ENCODE assay signal across 15 cellular contexts in the genomic region with DNA sequence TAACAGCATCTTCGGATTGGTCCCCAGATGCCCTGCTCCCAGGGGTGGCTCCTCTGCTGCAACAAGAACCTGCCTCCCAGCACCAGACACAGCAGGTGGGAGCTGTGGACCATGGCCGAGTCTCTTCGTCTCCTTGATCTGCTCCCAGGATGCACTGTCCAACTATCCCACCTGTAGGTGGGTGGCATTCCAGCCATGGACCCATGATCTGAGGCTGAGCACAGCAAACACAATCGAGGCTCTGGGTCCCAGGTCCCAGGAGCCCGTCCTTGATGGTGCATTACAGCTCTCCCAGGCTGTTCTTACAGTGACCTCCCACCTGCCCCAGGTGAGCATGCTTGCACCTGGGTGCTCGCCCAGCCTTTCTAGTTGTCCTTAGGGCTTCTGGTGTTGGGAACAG. TPM values are rescaled to one million over a fixed set of nuclear protein-coding genes. Genes with fewer than 3 reads are reported as not detected.
DNase-seq lines count a peak whose midpoint lies in the region; ATAC-seq and TF ChIP-seq lines count a peak whose summit lies in the region.
"Had no signal": no experiment of that assay in that cellular context is flagged by ENCODE, and none has a peak within 500 bp of the region (broad histone marks: within the 10 kb centered on the region; RNA-seq: fewer than 3 reads in every experiment).

No MANE protein-coding gene starts in this region.

- POLR2A ChIA-PET in activated CD4-positive, alpha-beta T cell treated with anti-CD3 and anti-CD28 coated beads for 36 hours (lab: Charles Lee), result no interaction called here

- peaks cover 32% of the 10 kb centered on the region for H3K4me1 ChIP-seq in OCI-LY1 (ENCODE audit: insufficient read depth, low read length, severe bottlenecking)
- peaks cover 19 to 28% (median 28%) of the 10 kb centered on the region in 4 donors for H3K4me1 ChIP-seq in stomach

- intact Hi-C loops in activated CD4-positive, alpha-beta T cell treated with anti-CD3 and anti-CD28 coated beads for 36 hours (cut with DNase I, micrococcal nuclease), result no loop called here
- intact Hi-C loops in dorsolateral prefrontal cortex (cut with DNase I) (loop anchor here in 1 of 2 donors (2.0 kb wide), 1 partner anchor 14 kb away; no protein-coding TSS in a partner anchor), stomach (cut with DNase I; ENCODE audit: low total_unique reads) (no loop called here), posterior cingulate gyrus (cut with DNase I) (no loop called here)

- ATAC-seq in activated CD4-positive, alpha-beta T cell treated with anti-CD3 and anti-CD28 coated beads for 36 hours, result no peak
- ATAC-seq in GM18520 (IDR thresholded peaks at IDR 0.05; ENCODE audit: unreplicated experiment), result no peak
- ATAC-seq: left colon had no signal

- H3K9me2 ChIP-seq in OCI-LY1 (ENCODE audit: low read depth, low read length), result no peaks in the 10 kb centered on the region

- H3F3A ChIP-seq in OCI-LY1 (ENCODE audit: insufficient read depth, low read length), result no peaks in the 10 kb centered on the region

- CTCF ChIA-PET in activated CD4-positive, alpha-beta T cell treated with anti-CD3 and anti-CD28 coated beads for 36 hours (lab: Charles Lee), result interaction anchor here (0.6 kb wide), 1 partner anchor 181 kb away, joined by 3 read pairs; no protein-coding TSS in a partner anchor

- H3K4me2 ChIP-seq in OCI-LY1 (ENCODE audit: low read length), result peak overlapping the region; percentile 91

- H2AFZ ChIP-seq in OCI-LY1 (ENCODE audit: low read length), result no peak overlapping the region

- TF ChIP-seq POLR2A in stomach (IDR thresholded peaks at IDR 0.05), result no peak

- H3K36me3 ChIP-seq in OCI-LY1 (ENCODE audit: insufficient read depth, low read length) (no peaks in the 10 kb centered on the region), stomach (no peaks in the 10 kb centered on the region)
- H3K36me3 ChIP-seq: right atrium auricular region, uterus had no signal

- H3K27me3 ChIP-seq in OCI-LY1 (ENCODE audit: insufficient read depth, low read length) (no peaks in the 10 kb centered on the region), dorsolateral prefrontal cortex (no peaks in the 10 kb centered on the region), stomach (no peaks in the 10 kb centered on the region)
- H3K27me3 ChIP-seq: right atrium auricular region, uterus had no signal

- H4K20me1 ChIP-seq in OCI-LY1 (ENCODE audit: insufficient read depth, low read length), result no peaks in the 10 kb centered on the region

- no peaks in the 10 kb centered on the region for H3K27me3 Mint-ChIP-seq in activated CD4-positive, alpha-beta T cell treated with anti-CD3 and anti-CD28 coated beads for 36 hours
- H3K27me3 Mint-ChIP-seq in osteocyte (ENCODE audit: unreplicated experiment), result no peaks in the 10 kb centered on the region

- no peaks in the 10 kb centered on the region for H3K79me2 ChIP-seq in OCI-LY1 (ENCODE audit: insufficient read depth, low read length)

- H3K4me3 ChIP-seq in OCI-LY1 (ENCODE audit: low read depth, low read length, poor library complexity, severe bottlenecking), result peak overlapping the region; percentile 74
- peak overlapping the region in 14 of 59 donors; percentile 73 to 95 (median 84) for H3K4me3 ChIP-seq in dorsolateral prefrontal cortex
- no peak overlapping the region for H3K4me3 ChIP-seq in stomach

- H3K4me3 Mint-ChIP-seq in activated CD4-positive, alpha-beta T cell treated with anti-CD3 and anti-CD28 coated beads for 36 hours, result peak overlapping the region; percentile 91
- H3K4me3 Mint-ChIP-seq in osteocyte (ENCODE audit: unreplicated experiment), result peak overlapping the region; percentile 92

- 90 to 97% (median 92%) methylated on average over 6 of the region's 6 CpGs for WGBS in stomach, 5 donors

- H3K9me3 ChIP-seq in OCI-LY1 (ENCODE audit: low read length) (no peaks in the 10 kb centered on the region), stomach (no peaks in the 10 kb centered on the region)
- H3K9me3 ChIP-seq: right atrium auricular region, uterus had no signal

- TF ChIP-seq EP300 in stomach (IDR thresholded peaks at IDR 0.05), result no peak

- H3K27ac ChIP-seq in OCI-LY1 (ENCODE audit: low read depth, low read length, poor library complexity, severe bottlenecking) (no peak overlapping the region), dorsolateral prefrontal cortex (peak overlapping the region in 35 of 59 donors; percentile 6 to 99 (median 96)), stomach (no peak overlapping the region)

- peaks cover 15% of the 10 kb centered on the region for H3K4me1 Mint-ChIP-seq in activated CD4-positive, alpha-beta T cell treated with anti-CD3 and anti-CD28 coated beads for 36 hours
- peaks cover 22% of the 10 kb centered on the region for H3K4me1 Mint-ChIP-seq in osteocyte (ENCODE audit: unreplicated experiment)

- TF ChIP-seq CTCF in OCI-LY1 (IDR thresholded peaks at IDR 0.05; ENCODE audit: low read length), result no peak
- no peak for TF ChIP-seq CTCF in dorsolateral prefrontal cortex (IDR thresholded peaks at IDR 0.05 in 54 of 56, conservative IDR thresholded peaks at IDR 0.05 in 2 of 56; ENCODE audit: low read depth in 1 of 56, partially characterized antibody in 56 of 56)
- TF ChIP-seq CTCF in osteocyte (IDR thresholded peaks at IDR 0.05), result no peak
- TF ChIP-seq CTCF in stomach (IDR thresholded peaks at IDR 0.05), result no peak

- peak overlapping the region; percentile 94 for H3K27ac Mint-ChIP-seq in activated CD4-positive, alpha-beta T cell treated with anti-CD3 and anti-CD28 coated beads for 36 hours
- H3K27ac Mint-ChIP-seq in osteocyte (ENCODE audit: unreplicated experiment), result peak overlapping the region; percentile 91

- H3K9ac ChIP-seq in OCI-LY1 (ENCODE audit: low read length), result peak overlapping the region; percentile 13; the same call in 1 of the 2 replicates

- H3K9me3 Mint-ChIP-seq in activated CD4-positive, alpha-beta T cell treated with anti-CD3 and anti-CD28 coated beads for 36 hours (ENCODE audit: low read depth), result no peaks in the 10 kb centered on the region
- no peaks in the 10 kb centered on the region for H3K9me3 Mint-ChIP-seq in osteocyte (ENCODE audit: unreplicated experiment)

- H3K36me3 Mint-ChIP-seq in activated CD4-positive, alpha-beta T cell treated with anti-CD3 and anti-CD28 coated beads for 36 hours (ENCODE audit: low read depth), result no peaks in the 10 kb centered on the region
- H3K36me3 Mint-ChIP-seq in osteocyte (ENCODE audit: unreplicated experiment), result no peaks in the 10 kb centered on the region

- DNase-seq in activated CD4-positive, alpha-beta T cell treated with anti-CD3 and anti-CD28 coated beads for 36 hours, result no peak
- DNase-seq in activated CD4-positive, alpha-beta T cell treated with anti-CD3 and anti-CD28 coated beads for 1 hour, result no peak
- no peak for DNase-seq in dorsolateral prefrontal cortex
- no peak for DNase-seq in osteocyte (ENCODE audit: extremely low spot score, unreplicated experiment)
- no peak for DNase-seq in stomach
- DNase-seq in posterior cingulate gyrus, result no peak
- DNase-seq: GF-D8, left colon, NCI-H510A, uterus had no signal

RNA-seq across cellular contexts. Expression of a gene that starts 1.6 kb away (rescaled TPM):
- total RNA-seq in activated CD4-positive, alpha-beta T cell treated with anti-CD3 and anti-CD28 coated beads for 36 hours, result 1 to 10 TPM; 2.0 to 2.5 TPM
- total RNA-seq in dorsolateral prefrontal cortex (1 to 10 TPM in 53 of 120 experiments, under 1 TPM in 60, not detected in 7; 0.27 to 2.9 (median 0.98) TPM), osteocyte (2.5 and 3.0 TPM in 2 replicates), stomach (1 to 10 TPM in 4 of 5 donors, not detected in 1; 1.8 to 8.5 (median 2.3) TPM)
- polyA plus RNA-seq in stomach, result 1 to 10 TPM; 2.3 to 3.0 (median 2.4) TPM

RNA-seq across cellular contexts. Expression of a gene that starts 7.8 kb away (rescaled TPM):
- 1,000 to 10,000 TPM; 1,234 to 1,535 TPM for total RNA-seq in activated CD4-positive, alpha-beta T cell treated with anti-CD3 and anti-CD28 coated beads for 36 hours
- 100 to 1,000 TPM; 212 to 406 (median 277) TPM for total RNA-seq in dorsolateral prefrontal cortex
- 933 and 942 TPM in 2 replicates for total RNA-seq in osteocyte
- total RNA-seq in stomach, result 1,000 to 10,000 TPM in 3 of 5 donors, 100 to 1,000 TPM in 2; 801 to 1,605 (median 1,501) TPM
- 1,000 to 10,000 TPM; 1,495 to 2,322 (median 1,503) TPM for polyA plus RNA-seq in stomach

RNA-seq across cellular contexts. Expression of a gene that starts 16.2 kb away (rescaled TPM):
- total RNA-seq in activated CD4-positive, alpha-beta T cell treated with anti-CD3 and anti-CD28 coated beads for 36 hours, result under 1 TPM; 0.25 to 0.56 TPM
- total RNA-seq in dorsolateral prefrontal cortex (under 1 TPM in 2 of 120 experiments, not detected in 118; 0.48 to 0.69 TPM), osteocyte (not detected in 2 replicates), stomach (not detected)
- polyA plus RNA-seq in stomach, result under 1 TPM in 1 of 3 donors, not detected in 2; 0.13 TPM
- total RNA-seq: left colon, M059J, right atrium auricular region, SK-MEL-5, uterus had no signal

RNA-seq across cellular contexts. Expression of a gene that starts 16.7 kb away (rescaled TPM):
- total RNA-seq in activated CD4-positive, alpha-beta T cell treated with anti-CD3 and anti-CD28 coated beads for 36 hours, result 1 to 10 TPM; 1.1 to 1.5 TPM
- total RNA-seq in dorsolateral prefrontal cortex (1 to 10 TPM; 1.3 to 6.9 (median 3.7) TPM), osteocyte (1.4 and 2.7 TPM in 2 replicates), stomach (10 to 100 TPM in 1 of 5 donors, 1 to 10 TPM in 2, under 1 TPM in 1, not detected in 1; 0.14 to 12.3 (median 3.2) TPM)
- polyA plus RNA-seq in stomach, result 1 to 10 TPM in 1 of 3 donors, under 1 TPM in 2; 0.12 to 1.0 (median 0.46) TPM

RNA-seq across cellular contexts. Expression of a gene that starts 26.0 kb away (rescaled TPM):
- total RNA-seq in activated CD4-positive, alpha-beta T cell treated with anti-CD3 and anti-CD28 coated beads for 36 hours, result 1 to 10 TPM; 2.9 to 4.7 TPM
- total RNA-seq in dorsolateral prefrontal cortex (10 to 100 TPM in 90 of 120 experiments, 1 to 10 TPM in 30; 4.6 to 29.0 (median 12.6) TPM), osteocyte (39.8 and 40.0 TPM in 2 replicates), stomach (10 to 100 TPM in 1 of 5 donors, 1 to 10 TPM in 2, not detected in 2; 1.1 to 30.9 (median 1.7) TPM)
- 10 to 100 TPM; 19.7 to 61.7 (median 33.8) TPM for polyA plus RNA-seq in stomach

Comparison
In these comparisons a context has a peak if more than half of its experiments do, and no peak if none do; other contexts are left out.
1. H3K27ac ChIP-seq: peak in dorsolateral prefrontal cortex (35 of 59); none in OCI-LY1 (single experiment) and stomach (0 of 5).